ENCODE assay signal across 3 cellular contexts in the genomic region with DNA sequence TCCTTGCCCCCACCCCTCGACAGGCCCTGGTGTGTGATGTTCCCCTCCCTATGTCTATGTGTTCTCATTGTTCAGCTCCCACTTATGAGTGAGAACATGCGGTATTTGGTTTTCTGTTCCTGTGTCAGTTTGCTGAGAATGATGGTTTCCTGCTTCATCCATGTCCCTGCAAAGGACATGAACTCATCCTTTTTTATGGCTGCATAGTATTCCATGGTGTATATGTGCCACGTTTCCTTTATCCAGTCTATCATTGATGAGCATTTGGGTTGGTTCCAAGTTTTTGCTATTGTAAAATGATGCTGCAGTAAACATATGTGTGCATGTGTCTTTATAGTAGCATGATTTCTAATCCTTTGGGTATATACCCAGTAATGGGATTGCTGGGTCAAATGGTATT. TPM values are rescaled to one million over a fixed set of nuclear protein-coding genes. Genes with fewer than 3 reads are reported as not detected.
A peak's percentile ranks its signal among the peaks of the same experiment; 100 is the strongest.
DNase-seq lines count a peak whose midpoint lies in the region; ATAC-seq, FAIRE-seq and TF ChIP-seq lines count a peak whose summit lies in the region.
"Not testable (repeated sequence)": the region's sequence is repeated elsewhere in the genome, so short reads cannot be mapped to it uniquely, and the experiment has no call there.

No MANE protein-coding gene starts in this region.

- H3K9ac ChIP-seq in K562 (ENCODE audit: insufficient read depth in 1 of 2, low read depth in 2 of 2, low read length in 2 of 2); neural progenitor cell: not testable (repeated sequence)

- WGBS in K562 (ENCODE audit: insufficient coverage, low coverage, missing lambda C conversion rate): 4% methylated on average over 3 of the region's 3 CpGs

- not testable (repeated sequence) for TF ChIP-seq EP300 in K562 (IDR thresholded peaks at IDR 0.05; ENCODE audit: low read length)

- not testable (repeated sequence) for ATAC-seq in K562

- not testable (repeated sequence) for H3K4me3 ChIP-seq in HEK293 (ENCODE audit: low read depth, low read length); K562; neural progenitor cell

- peak overlapping the region; percentile 52 for H3K27ac Mint-ChIP-seq in neural progenitor cell

- not testable (repeated sequence) for H2AFZ ChIP-seq in K562 (ENCODE audit: low read depth, low read length); neural progenitor cell (replicated peaks)

- in situ Hi-C loops in K562 (cut with MboI): not testable (repeated sequence)

- not testable (repeated sequence) for H3F3A ChIP-seq in neural progenitor cell (ENCODE audit: low read depth)

- H3K4me1 ChIP-seq in HEK293 (ENCODE audit: control insufficient read depth, insufficient read depth, low read length); K562 (replicated peaks in 1 of 2; ENCODE audit: control insufficient read depth in 2 of 2, insufficient read depth in 2 of 2, low read length in 2 of 2); neural progenitor cell: not testable (repeated sequence)

- not testable (repeated sequence) for TF ChIP-seq RAD21 in K562 (CRISPR knock-in tag; conservative IDR thresholded peaks at IDR 0.05 in 1 of 2, IDR thresholded peaks at IDR 0.05 in 1 of 2)

- H3K27me3 Mint-ChIP-seq in neural progenitor cell (ENCODE audit: insufficient read depth, low read depth): not testable (repeated sequence)

- H4K20me1 ChIP-seq in K562 (replicated peaks; ENCODE audit: control insufficient read depth, insufficient read depth, low read length); neural progenitor cell (ENCODE audit: low read depth): not testable (repeated sequence)

- H3K4me3 Mint-ChIP-seq in neural progenitor cell: not testable (repeated sequence)

- CTCF ChIA-PET in HEK293 (lab: Yijun Ruan, JAX): interaction anchor here (0.7 kb wide), 1 partner anchor 366 kb away, joined by 3 read pairs; no protein-coding TSS in a partner anchor
- CTCF ChIA-PET in K562 (lab: Yijun Ruan, JAX; ENCODE audit: low intra/inter-chr PET ratio): not testable (repeated sequence)

- not testable (repeated sequence) for H3K36me3 Mint-ChIP-seq in neural progenitor cell

- not testable (repeated sequence) for TF ChIP-seq CTCF in HEK293 (tag by site-specific recombination; IDR thresholded peaks at IDR 0.05); K562 (IDR thresholded peaks at IDR 0.05 in 2 of 3, conservative IDR thresholded peaks at IDR 0.05 in 1 of 3; ENCODE audit: insufficient read depth in 2 of 3, low read depth in 1 of 3, low read length in 3 of 3); neural progenitor cell (IDR thresholded peaks at IDR 0.05)

- not testable (repeated sequence) for H3K79me2 ChIP-seq in K562 (ENCODE audit: control insufficient read depth, insufficient read depth, low read length); neural progenitor cell (ENCODE audit: low read depth)

- not testable (repeated sequence) for H3K4me1 Mint-ChIP-seq in neural progenitor cell

- not testable (repeated sequence) for H3K27me3 ChIP-seq in K562 (ENCODE audit: control insufficient read depth in 2 of 2, insufficient read depth in 2 of 2, low read length in 2 of 2); neural progenitor cell

- not testable (repeated sequence) for H3K9me1 ChIP-seq in K562 (ENCODE audit: control insufficient read depth, insufficient read depth, low read length)

- DNase-seq in K562 (ENCODE audit: extremely low read depth in 1 of 4, low spot score in 3 of 4); neural progenitor cell (ENCODE audit: low spot score): not testable (repeated sequence)

- not testable (repeated sequence) for H3K9me3 Mint-ChIP-seq in neural progenitor cell

- not testable (repeated sequence) for FAIRE-seq in K562 (lab: Jason Lieb, UNC)

- not testable (repeated sequence) for TF ChIP-seq POLR2A in K562 (conservative IDR thresholded peaks at IDR 0.05)

- intact Hi-C loops in K562 (cut with micrococcal nuclease): not testable (repeated sequence)

- H3K9me3 ChIP-seq in HEK293 (ENCODE audit: control insufficient read depth, insufficient read depth, low read depth, low read length); K562 (replicated peaks; ENCODE audit: control insufficient read depth, insufficient read depth, low read depth, low read length); neural progenitor cell (ENCODE audit: low read depth): not testable (repeated sequence)

- H3K27ac ChIP-seq in HEK293 (ENCODE audit: extremely low read depth, low read depth, low read length); K562 (ENCODE audit: extremely low read depth, low read depth, low read length); neural progenitor cell: not testable (repeated sequence)

- not testable (repeated sequence) for H3K4me2 ChIP-seq in K562 (ENCODE audit: insufficient read depth, low read length); neural progenitor cell

- POLR2A ChIA-PET in HEK293 (lab: Yijun Ruan, JAX); K562 (lab: Yijun Ruan, JAX): not testable (repeated sequence)

- BruUV-seq in K562 (replicated peaks; lab: Mats Ljungman, UMichigan): not testable (repeated sequence)

- not testable (repeated sequence) for H3K36me3 ChIP-seq in HEK293 (ENCODE audit: control insufficient read depth in 2 of 2, insufficient read depth in 1 of 2, low read length in 2 of 2); K562 (ENCODE audit: control insufficient read depth, insufficient read depth, low read length); neural progenitor cell

TF ChIP-seq in K562, 482 proteins besides CTCF, POLR2A, EP300 and RAD21:
- peak; percentile 88 for TF ChIP-seq ZNF146 (CRISPR knock-in tag; IDR thresholded peaks at IDR 0.05; ENCODE audit: unreplicated experiment)

RNA-seq across cellular contexts. Expression of a gene that starts 34.2 kb away (rescaled TPM):
- total RNA-seq in K562 (2011; cell fraction: chromatin; rRNA removed; ENCODE audit: low replicate concordance): 3.1 and 7.0 TPM in 2 replicates
- 1.7 and 2.1 TPM in 2 replicates for total RNA-seq in K562 (2011; cell fraction: nucleolus; rRNA removed)
- total RNA-seq in K562 (2011; cell fraction: nucleoplasm; rRNA removed): 1.7 and 2.1 TPM in 2 replicates
- total RNA-seq in K562 (2014; rRNA removed) (3.4 and 4.9 TPM in 2 replicates), K562 (2014; rRNA removed; fragmentation: Illumina TruSeq; extraction: Trizol) (5.3 and 5.6 TPM in 2 replicates), K562 (2015; rRNA removed; fragmentation: Illumina TruSeq; extraction: Trizol) (4.3 and 5.0 TPM in 2 replicates), K562 (2021) (4.8 and 5.5 TPM in 2 replicates), neural progenitor cell (ENCODE audit: low replicate concordance) (30.9 and 51.3 TPM in 2 replicates)
- polyA plus RNA-seq in K562 (2011; rRNA removed) (4.9 and 6.8 TPM in 2 replicates), K562 (2014; fragmentation: Illumina TruSeq; extraction: Trizol) (3.7 and 4.8 TPM in 2 replicates), K562 (2014; fragmentation: Nextera tagmentation; extraction: Ambion mirVana) (1 to 10 TPM; 1.5 to 1.8 TPM), K562 (2014; rRNA removed) (3.9 and 6.0 TPM in 2 replicates)
- 1.4 and 2.7 TPM in 2 replicates for polyA plus RNA-seq in K562 (2011; cell fraction: cytosol; rRNA removed)
- polyA plus RNA-seq in K562 (2011; cell fraction: nucleus; rRNA removed): 3.0 and 4.2 TPM in 2 replicates
- polyA plus RNA-seq in K562 (2012): 4.6 and 7.3 TPM in 2 replicates
- 6.3 and 7.0 TPM in 2 replicates for polyA minus RNA-seq in K562 (2011; rRNA and poly(A)+ RNA removed)
- 2.8 and 4.7 TPM in 2 replicates for polyA minus RNA-seq in K562 (2011; cell fraction: cytosol; rRNA and poly(A)+ RNA removed)
- 3.1 and 6.1 TPM in 2 replicates for polyA minus RNA-seq in K562 (2011; cell fraction: nucleus; rRNA and poly(A)+ RNA removed)

RNA-seq across cellular contexts. Expression of a gene that starts 34.2 kb away (rescaled TPM):
- total RNA-seq in K562 (2011; cell fraction: chromatin; rRNA removed; ENCODE audit: low replicate concordance): 1.0 and 1.2 TPM in 2 replicates
- total RNA-seq in K562 (2011; cell fraction: nucleolus; rRNA removed): 0.26 TPM in 1 of 2 replicates, not detected in the other
- 0.38 and 0.59 TPM in 2 replicates for total RNA-seq in K562 (2011; cell fraction: nucleoplasm; rRNA removed)
- total RNA-seq in K562 (2014; rRNA removed) (0.59 and 0.78 TPM in 2 replicates), K562 (2014; rRNA removed; fragmentation: Illumina TruSeq; extraction: Trizol) (0.91 and 0.96 TPM in 2 replicates), K562 (2015; rRNA removed; fragmentation: Illumina TruSeq; extraction: Trizol) (0.79 and 1.3 TPM in 2 replicates), K562 (2021) (0.93 and 1.1 TPM in 2 replicates), neural progenitor cell (ENCODE audit: low replicate concordance) (7.2 and 8.2 TPM in 2 replicates)
- polyA plus RNA-seq in K562 (2011; rRNA removed) (0.66 and 1.3 TPM in 2 replicates), K562 (2014; fragmentation: Illumina TruSeq; extraction: Trizol) (0.68 and 1.4 TPM in 2 replicates), K562 (2014; fragmentation: Nextera tagmentation; extraction: Ambion mirVana) (1 to 10 TPM; 1.2 to 1.9 TPM), K562 (2014; rRNA removed) (0.60 and 2.2 TPM in 2 replicates)
- 0.21 and 0.32 TPM in 2 replicates for polyA plus RNA-seq in K562 (2011; cell fraction: cytosol; rRNA removed)
- 0.70 and 1.0 TPM in 2 replicates for polyA plus RNA-seq in K562 (2011; cell fraction: nucleus; rRNA removed)
- polyA plus RNA-seq in K562 (2012): 0.94 and 1.9 TPM in 2 replicates
- 0.36 and 0.88 TPM in 2 replicates for polyA minus RNA-seq in K562 (2011; rRNA and poly(A)+ RNA removed)
- polyA minus RNA-seq in K562 (2011; cell fraction: cytosol; rRNA and poly(A)+ RNA removed): not detected in 2 replicates
- polyA minus RNA-seq in K562 (2011; cell fraction: nucleus; rRNA and poly(A)+ RNA removed): 0.40 and 0.44 TPM in 2 replicates
